ENCODE assay signal across 1 cellular context in genomic region chr6:138231399-138231886, GRCh38.
TF ChIP-seq lines count a peak whose summit lies in the region.

No MANE protein-coding gene starts in this region.

TF ChIP-seq in HepG2, 621 proteins besides CTCF, POLR2A, EP300 and RAD21 (continued from another document and continues in another):
- peak; percentile 9; the same call in 1 of the 2 replicates for TF ChIP-seq HNF1A (IDR thresholded peaks at IDR 0.05; ENCODE audit: low read depth)
- TF ChIP-seq HNF1A (CRISPR knock-in tag; IDR thresholded peaks at IDR 0.05; ENCODE audit: borderline replicate concordance), result no peak
- TF ChIP-seq SRSF1 (optimal IDR thresholded peaks at IDR 0.05; ENCODE audit: low read depth, low read length), result no peak
- peak in 1 of 2 experiments; percentile 32; a peak in 1 of 4 replicates for TF ChIP-seq ATF4 (CRISPR knock-in tag; IDR thresholded peaks at IDR 0.05)
- no peak for TF ChIP-seq MLXIP (CRISPR knock-in tag; IDR thresholded peaks at IDR 0.05; ENCODE audit: borderline replicate concordance)
- TF ChIP-seq ZNF547 (CRISPR knock-in tag; IDR thresholded peaks at IDR 0.05), result no peak
- TF ChIP-seq ZNF3 (CRISPR knock-in tag; IDR thresholded peaks at IDR 0.05), result no peak
- TF ChIP-seq PPARG (CRISPR knock-in tag; conservative IDR thresholded peaks at IDR 0.05), result 0 out of 2 replicates have a peak, but pooled peaks have one; percentile 25
- no peak; the same call in 1 of the 2 replicates for TF ChIP-seq JUNB (CRISPR knock-in tag; IDR thresholded peaks at IDR 0.05; ENCODE audit: borderline replicate concordance)
- no peak for TF ChIP-seq ZNF362 (CRISPR knock-in tag; IDR thresholded peaks at IDR 0.05; ENCODE audit: borderline replicate concordance)
- no peak for TF ChIP-seq ZNF333 (CRISPR knock-in tag; IDR thresholded peaks at IDR 0.05; ENCODE audit: borderline replicate concordance)
- no peak for TF ChIP-seq ZNF281 (CRISPR knock-in tag; IDR thresholded peaks at IDR 0.05; ENCODE audit: borderline replicate concordance)
- TF ChIP-seq ZBTB25 (CRISPR knock-in tag; IDR thresholded peaks at IDR 0.05), result no peak
- TF ChIP-seq ATM (IDR thresholded peaks at IDR 0.05; ENCODE audit: borderline replicate concordance), result no peak
- TF ChIP-seq ZNF747 (CRISPR knock-in tag; IDR thresholded peaks at IDR 0.05; ENCODE audit: borderline replicate concordance), result no peak
- TF ChIP-seq STAT5B (CRISPR knock-in tag; IDR thresholded peaks at IDR 0.05), result no peak
- 0 out of 2 replicates have a peak, but pooled peaks have one; percentile 76 for TF ChIP-seq STAT6 (CRISPR knock-in tag; IDR thresholded peaks at IDR 0.05; ENCODE audit: borderline replicate concordance)
- TF ChIP-seq SALL1 (CRISPR knock-in tag; IDR thresholded peaks at IDR 0.05), result peak; percentile 85
- TF ChIP-seq FOSL2 (CRISPR knock-in tag; IDR thresholded peaks at IDR 0.05), result peak; percentile 46; the same call in 1 of the 2 replicates
- TF ChIP-seq ZNF558 (CRISPR knock-in tag; IDR thresholded peaks at IDR 0.05; ENCODE audit: borderline replicate concordance), result 0 out of 2 replicates have a peak, but pooled peaks have one; percentile 64
- peak; percentile 84 for TF ChIP-seq ETV5 (CRISPR knock-in tag; IDR thresholded peaks at IDR 0.05; ENCODE audit: borderline replicate concordance)
- 0 out of 2 replicates have a peak, but pooled peaks have one; percentile 55 for TF ChIP-seq ZSCAN29 (CRISPR knock-in tag; conservative IDR thresholded peaks at IDR 0.05)
- peak; percentile 90 for TF ChIP-seq ARID5B (CRISPR knock-in tag; IDR thresholded peaks at IDR 0.05)
- no peak for TF ChIP-seq MED8 (CRISPR knock-in tag; IDR thresholded peaks at IDR 0.05; ENCODE audit: insufficient replicate concordance)
- no peak for TF ChIP-seq PLRG1 (conservative IDR thresholded peaks at IDR 0.05)
- TF ChIP-seq ZNF775 (CRISPR knock-in tag; IDR thresholded peaks at IDR 0.05; ENCODE audit: borderline replicate concordance), result no peak
- no peak for TF ChIP-seq ZUFSP (CRISPR knock-in tag; IDR thresholded peaks at IDR 0.05; ENCODE audit: borderline replicate concordance)
- 0 out of 2 replicates have a peak, but pooled peaks have one; percentile 70 for TF ChIP-seq RORA (CRISPR knock-in tag; IDR thresholded peaks at IDR 0.05)
- peak; percentile 73 for TF ChIP-seq SAP130 (CRISPR knock-in tag; IDR thresholded peaks at IDR 0.05; ENCODE audit: low read depth)
- peak; percentile 71 for TF ChIP-seq CREM (IDR thresholded peaks at IDR 0.05)
- TF ChIP-seq CREM (CRISPR knock-in tag; IDR thresholded peaks at IDR 0.05), result no peak
- TF ChIP-seq TBX3 (IDR thresholded peaks at IDR 0.05; ENCODE audit: borderline replicate concordance), result peak; percentile 72; the same call in 1 of the 2 replicates
- TF ChIP-seq MIER3 (CRISPR knock-in tag; IDR thresholded peaks at IDR 0.05; ENCODE audit: borderline replicate concordance), result peak; percentile 54; the same call in 1 of the 2 replicates
- TF ChIP-seq ERF (CRISPR knock-in tag; IDR thresholded peaks at IDR 0.05), result no peak; the same call in 1 of the 2 replicates
- TF ChIP-seq NR2F6 (IDR thresholded peaks at IDR 0.05), result 0 out of 2 replicates have a peak, but pooled peaks have one; percentile 34
- TF ChIP-seq NR2F6 (CRISPR knock-in tag; IDR thresholded peaks at IDR 0.05), result peak; percentile 19; the same call in 1 of the 2 replicates
